In the genomic region with DNA sequence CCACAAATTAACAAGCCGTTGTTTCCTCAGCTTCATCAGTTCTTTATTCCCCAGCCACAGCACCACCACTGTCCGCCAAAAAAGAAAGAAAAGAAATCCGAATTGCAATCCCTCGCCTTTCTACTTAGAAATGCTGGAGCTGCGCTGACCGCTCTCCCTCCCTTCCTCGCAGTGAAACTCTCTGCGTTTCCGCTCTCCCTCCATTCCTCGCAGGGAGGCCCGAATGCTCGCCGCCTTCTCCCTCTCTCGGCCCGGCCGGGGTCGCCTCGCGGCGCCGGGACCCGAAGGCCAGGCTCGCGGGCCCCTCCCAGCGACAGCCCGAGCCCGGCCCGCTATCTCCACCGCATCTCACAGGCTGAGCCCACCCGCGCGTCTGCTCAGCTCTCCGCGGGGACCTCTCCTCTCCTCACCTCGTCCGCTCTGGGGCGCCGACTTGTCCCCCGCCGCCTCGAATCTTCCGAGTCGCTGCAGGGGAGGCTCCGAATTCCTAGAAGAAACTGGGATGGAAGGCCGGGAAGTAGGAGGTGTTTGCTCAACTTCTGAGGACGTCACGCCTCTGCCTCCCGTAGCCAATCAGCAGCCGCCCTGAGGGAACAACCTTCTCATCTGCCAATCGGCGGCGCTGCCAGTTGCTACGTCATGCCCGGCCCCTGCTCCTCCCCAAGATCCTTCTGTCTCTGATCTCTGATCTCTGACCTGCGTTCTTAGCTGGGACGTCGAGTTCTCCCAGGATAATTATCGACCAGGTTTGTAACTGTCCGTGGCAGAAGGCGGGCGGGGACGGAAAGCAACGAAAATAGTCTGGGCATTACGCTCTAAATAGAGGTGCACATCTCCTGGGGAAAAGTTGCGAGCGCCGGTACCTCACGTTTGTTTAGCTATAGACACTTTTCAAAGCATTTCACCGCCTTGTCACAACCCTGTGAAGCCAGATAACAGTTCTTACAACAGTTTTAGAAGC, we compare ENCODE assay signal across 8 cellular contexts. TPM values are rescaled to one million over a fixed set of nuclear protein-coding genes. Genes with fewer than 3 reads are reported as not detected.
DNase-seq lines count a peak whose midpoint lies in the region; ATAC-seq and TF ChIP-seq lines count a peak whose summit lies in the region.

A gene (minus strand): TSS at position 499 of the 961 bp plus-strand sequence. CDS start 10,523 bp downstream, outside the sequence.

- no peaks in the 10 kb centered on the region for H3K9me3 Mint-ChIP-seq in activated CD8-positive, alpha-beta T cell treated with anti-CD3 and anti-CD28 coated beads for 36 hours

- H3K36me3 ChIP-seq in duodenal mucosa (ENCODE audit: control insufficient read depth in 1 of 2, insufficient read depth in 2 of 2, low read length in 2 of 2) (no peaks in the 10 kb centered on the region), left lung (no peaks in the 10 kb centered on the region)

- H3K9me3 ChIP-seq in duodenal mucosa (ENCODE audit: control insufficient read depth in 1 of 2, low read length in 2 of 2) (no peaks in the 10 kb centered on the region), left lung (no peaks in the 10 kb centered on the region)

- H3K4me3 ChIP-seq in duodenal mucosa (ENCODE audit: low read depth in 1 of 2, low read length in 2 of 2) (peak within 1 kb of the TSS; percentile 82 to 86), left lung (peak within 1 kb of the TSS; percentile 58 to 82)

- no peak for TF ChIP-seq CTCF in activated CD8-positive, alpha-beta T cell treated with anti-CD3 and anti-CD28 coated beads for 36 hours (IDR thresholded peaks at IDR 0.05)
- TF ChIP-seq CTCF in left lung (IDR thresholded peaks at IDR 0.05): no peak

- peak within 1 kb of the TSS; percentile 86 for H3K4me3 Mint-ChIP-seq in activated CD8-positive, alpha-beta T cell treated with anti-CD3 and anti-CD28 coated beads for 36 hours

- H3K27ac Mint-ChIP-seq in activated CD8-positive, alpha-beta T cell treated with anti-CD3 and anti-CD28 coated beads for 36 hours: no peak within 1 kb of the TSS

- DNase-seq in SIG-M5 treated with dmso at 0.1 percent for 504 hours (lab: John Stamatoyannopoulos, UW; ENCODE audit: unreplicated experiment): peak; percentile 19
- no peak for DNase-seq in SIG-M5 (lab: John Stamatoyannopoulos, UW)
- DNase-seq in NCI-H226: peak; percentile 93
- peak; percentile 77 for DNase-seq in activated CD8-positive, alpha-beta T cell treated with anti-CD3 and anti-CD28 coated beads for 36 hours
- DNase-seq in left lung: peak; percentile 93 to 97
- DNase-seq in stimulated activated CD4-positive, alpha-beta T cell treated with anti-CD3 and anti-CD28 coated beads, Interleukin-1b, Interleukin-23, amount 100 ng/mL, for 48 hours: peak; percentile 80

- no peaks in the 10 kb centered on the region for H3K36me3 Mint-ChIP-seq in activated CD8-positive, alpha-beta T cell treated with anti-CD3 and anti-CD28 coated beads for 36 hours (ENCODE audit: low read depth)

- H3K27me3 ChIP-seq in duodenal mucosa (ENCODE audit: control insufficient read depth in 1 of 2, insufficient read depth in 2 of 2, low read length in 2 of 2) (no peaks in the 10 kb centered on the region), left lung (peaks cover 0 to 8% of the 10 kb centered on the region in 2 donors)

- POLR2A ChIA-PET in activated CD8-positive, alpha-beta T cell treated with anti-CD3 and anti-CD28 coated beads for 36 hours (lab: Charles Lee): interaction anchor here (1.2 kb wide), 1 partner anchor 54 kb away, joined by 3 read pairs; no protein-coding TSS in a partner anchor

- intact Hi-C loops in activated CD8-positive, alpha-beta T cell treated with anti-CD3 and anti-CD28 coated beads for 36 hours (cut with micrococcal nuclease): no loop called here
- intact Hi-C loops in left lung (cut with DNase I): no loop called here

- peaks cover 19% of the 10 kb centered on the region for H3K4me1 Mint-ChIP-seq in activated CD8-positive, alpha-beta T cell treated with anti-CD3 and anti-CD28 coated beads for 36 hours (ENCODE audit: low read depth)

- H3K27ac ChIP-seq in duodenal mucosa (ENCODE audit: low read depth, low read length): peak within 1 kb of the TSS; percentile 86
- H3K27ac ChIP-seq in left lung: peak within 1 kb of the TSS; percentile 90 to 93

- CTCF ChIA-PET in activated CD8-positive, alpha-beta T cell treated with anti-CD3 and anti-CD28 coated beads for 36 hours (lab: Charles Lee): interaction anchor here (2.0 kb wide), 1 partner anchor 51 kb away, joined by 6 read pairs; no protein-coding TSS in a partner anchor

- peaks cover 10 to 13% of the 10 kb centered on the region in 2 donors for H3K4me1 ChIP-seq in duodenal mucosa (ENCODE audit: control insufficient read depth in 1 of 2, insufficient read depth in 2 of 2, low read length in 2 of 2)
- H3K4me1 ChIP-seq in left lung: peaks cover 4 to 13% of the 10 kb centered on the region in 2 donors

- peak; percentile 100 for ATAC-seq in HG03103 (IDR thresholded peaks at IDR 0.05; ENCODE audit: low read depth, unreplicated experiment)
- ATAC-seq in activated CD8-positive, alpha-beta T cell treated with anti-CD3 and anti-CD28 coated beads for 36 hours: peak; percentile 94
- ATAC-seq in left lung: peak; percentile 98

- peak within 1 kb of the TSS; percentile 52 to 73 for H3K9ac ChIP-seq in duodenal mucosa (ENCODE audit: low read depth in 1 of 2, low read length in 2 of 2)

- peaks cover 32% of the 10 kb centered on the region for H3K27me3 Mint-ChIP-seq in activated CD8-positive, alpha-beta T cell treated with anti-CD3 and anti-CD28 coated beads for 36 hours

RNA-seq across cellular contexts. Expression of the gene that starts here (rescaled TPM):
- under 1 TPM; 0.68 to 0.76 TPM for total RNA-seq in activated CD8-positive, alpha-beta T cell treated with anti-CD3 and anti-CD28 coated beads for 36 hours
- total RNA-seq in left lung: 10 to 100 TPM; 27.4 to 33.1 TPM

Comparison
In these comparisons a context has a peak if more than half of its experiments do, and no peak if none do; other contexts are left out.
1. RNA of the gene that starts here (total RNA-seq): 27.4 to 33.1 TPM in left lung; 0.68 to 0.76 TPM in activated CD8-positive, alpha-beta T cell treated with anti-CD3 and anti-CD28 coated beads for 36 hours; every median in the first group is over 10 times any median in the second.
2. Peak in DNase-seq and ATAC-seq in activated CD8-positive, alpha-beta T cell treated with anti-CD3 and anti-CD28 coated beads for 36 hours; RNA of the gene not detected or under 1 TPM.
3. Peak in every context shown above with its lines, with median percentiles within 50 percentile points of each other: ATAC-seq.